Comparison of ENCODE assay signal across 21 cellular contexts in the genomic region with DNA sequence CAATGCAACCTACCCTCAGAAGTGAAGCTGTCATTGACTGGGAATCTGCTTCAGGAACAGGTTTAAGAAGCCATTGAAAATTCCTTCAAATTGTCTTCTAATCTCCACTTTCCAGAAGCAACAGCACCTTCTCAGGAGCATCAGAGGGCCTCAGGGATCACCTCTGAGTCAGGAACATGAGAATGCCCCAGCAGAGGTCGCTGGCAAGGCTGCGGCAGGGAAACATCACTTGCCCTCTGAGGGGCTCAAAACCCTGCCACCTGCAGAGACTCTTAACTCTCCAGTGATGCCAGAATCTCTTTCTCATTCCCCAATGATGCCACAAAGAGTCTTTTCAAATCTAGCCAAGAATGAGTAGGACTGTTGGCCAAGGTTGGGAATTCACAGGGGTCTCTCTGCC. TPM values are rescaled to one million over a fixed set of nuclear protein-coding genes. Genes with fewer than 3 reads are reported as not detected.
A peak's percentile ranks its signal among the peaks of the same experiment; 100 is the strongest.
DNase-seq lines count a peak whose midpoint lies in the region; ATAC-seq and TF ChIP-seq lines count a peak whose summit lies in the region.
"Had no signal": no experiment of that assay in that cellular context is flagged by ENCODE, and none has a peak within 500 bp of the region (broad histone marks: within the 10 kb centered on the region; RNA-seq: fewer than 3 reads in every experiment).

No MANE protein-coding gene starts in this region.

- TF ChIP-seq POLR2A in thyroid gland (IDR thresholded peaks at IDR 0.05) = no peak

- no peaks in the 10 kb centered on the region for H3K9me3 Mint-ChIP-seq in WTC11

- peaks cover 16% of the 10 kb centered on the region for H3K27me3 Mint-ChIP-seq in WTC11 (ENCODE audit: low read depth)

- peak overlapping the region in 2 of 3 donors; percentile 16 to 66 for H3K27ac ChIP-seq in thyroid gland
- H3K27ac ChIP-seq: 22Rv1, BLaER1, HL-60 had no signal

- no peak overlapping the region for H3K27ac Mint-ChIP-seq in WTC11
- H3K27ac Mint-ChIP-seq: CD14-positive monocyte had no signal

- no peaks in the 10 kb centered on the region for H3K36me3 ChIP-seq in thyroid gland
- H3K36me3 ChIP-seq: BLaER1 had no signal

- no peaks in the 10 kb centered on the region for H3K27me3 ChIP-seq in thyroid gland
- H3K27me3 ChIP-seq: BLaER1 had no signal

- DNase-seq in WTC11 (ENCODE audit: low spot score) = no peak
- peak; percentile 18 for DNase-seq in iPS-NIHi11 (ENCODE audit: low spot score)
- DNase-seq in thyroid gland = no peak
- no peak for DNase-seq in GM19240 (ENCODE audit: insufficient read length, low spot score)
- DNase-seq in GM03348 (ENCODE audit: low spot score) = no peak
- DNase-seq: CD4-positive, alpha-beta memory T cell; DMS153; DMS79; GDM1; HCEC 1CT had no signal

- H3K4me3 ChIP-seq in thyroid gland (replicated peaks in 1 of 3) = no peak overlapping the region
- H3K4me3 ChIP-seq: BLaER1, GM12878 had no signal

- TF ChIP-seq CTCF in GM12872 (IDR thresholded peaks at IDR 0.05; ENCODE audit: insufficient read depth, low read depth, low read length) = 0 out of 3 replicates have a peak, but pooled peaks have one; percentile 3
- no peak for TF ChIP-seq CTCF in WTC11 (IDR thresholded peaks at IDR 0.05)
- TF ChIP-seq CTCF in thyroid gland (IDR thresholded peaks at IDR 0.05) = no peak

- H3K36me3 Mint-ChIP-seq in WTC11 = no peaks in the 10 kb centered on the region
- H3K36me3 Mint-ChIP-seq: CD14-positive monocyte; CD4-positive, alpha-beta memory T cell had no signal

- H3K9me3 ChIP-seq in thyroid gland = no peaks in the 10 kb centered on the region
- H3K9me3 ChIP-seq: BLaER1 had no signal

- peaks cover 9% of the 10 kb centered on the region for H3K4me1 Mint-ChIP-seq in WTC11

- no peak overlapping the region for H3K4me3 Mint-ChIP-seq in WTC11
- H3K4me3 Mint-ChIP-seq: CD14-positive monocyte; CD4-positive, alpha-beta memory T cell had no signal

- ATAC-seq in WTC11 = peak; percentile 71
- no peak for ATAC-seq in GM19467 (IDR thresholded peaks at IDR 0.05; ENCODE audit: unreplicated experiment)
- ATAC-seq: GM12878 had no signal

- intact Hi-C loops in thyroid gland (cut with DNase I) = no loop called here

- peaks cover 12 to 14% of the 10 kb centered on the region in 2 donors for H3K4me1 ChIP-seq in thyroid gland

- POLR2A ChIA-PET in WTC11 (lab: Charles Lee) = no interaction called here

- 61 to 69% methylated on average over 2 of the region's 2 CpGs for WGBS in thyroid gland, 2 donors

- CTCF ChIA-PET in WTC11 (lab: Charles Lee) = interaction anchor here (0.7 to 2.4 kb wide), 6 partner anchors 9 to 355 kb away, joined by 4 to 18 read pairs (median 4); partner anchors contain the start of gene FRMPD2

TF ChIP-seq in WTC11, 78 proteins besides CTCF, POLR2A, EP300 and RAD21:
- no peak for TF ChIP-seq AR (CRISPR knock-in tag; IDR thresholded peaks at IDR 0.05)
- TF ChIP-seq ZNF317 (CRISPR knock-in tag; IDR thresholded peaks at IDR 0.05; ENCODE audit: borderline replicate concordance, low read depth) = no peak
- TF ChIP-seq, protein P1, sequence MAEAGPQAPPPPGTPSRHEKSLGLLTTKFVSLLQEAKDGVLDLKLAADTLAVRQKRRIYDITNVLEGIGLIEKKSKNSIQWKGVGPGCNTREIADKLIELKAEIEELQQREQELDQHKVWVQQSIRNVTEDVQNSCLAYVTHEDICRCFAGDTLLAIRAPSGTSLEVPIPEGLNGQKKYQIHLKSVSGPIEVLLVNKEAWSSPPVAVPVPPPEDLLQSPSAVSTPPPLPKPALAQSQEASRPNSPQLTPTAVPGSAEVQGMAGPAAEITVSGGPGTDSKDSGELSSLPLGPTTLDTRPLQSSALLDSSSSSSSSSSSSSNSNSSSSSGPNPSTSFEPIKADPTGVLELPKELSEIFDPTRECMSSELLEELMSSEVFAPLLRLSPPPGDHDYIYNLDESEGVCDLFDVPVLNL (CRISPR knock-in tag; IDR thresholded peaks at IDR 0.05; ENCODE audit: borderline replicate concordance, low read depth) = no peak
- TF ChIP-seq KAT7 (CRISPR knock-in tag; IDR thresholded peaks at IDR 0.05; ENCODE audit: borderline replicate concordance) = no peak
- TF ChIP-seq, protein P2, sequence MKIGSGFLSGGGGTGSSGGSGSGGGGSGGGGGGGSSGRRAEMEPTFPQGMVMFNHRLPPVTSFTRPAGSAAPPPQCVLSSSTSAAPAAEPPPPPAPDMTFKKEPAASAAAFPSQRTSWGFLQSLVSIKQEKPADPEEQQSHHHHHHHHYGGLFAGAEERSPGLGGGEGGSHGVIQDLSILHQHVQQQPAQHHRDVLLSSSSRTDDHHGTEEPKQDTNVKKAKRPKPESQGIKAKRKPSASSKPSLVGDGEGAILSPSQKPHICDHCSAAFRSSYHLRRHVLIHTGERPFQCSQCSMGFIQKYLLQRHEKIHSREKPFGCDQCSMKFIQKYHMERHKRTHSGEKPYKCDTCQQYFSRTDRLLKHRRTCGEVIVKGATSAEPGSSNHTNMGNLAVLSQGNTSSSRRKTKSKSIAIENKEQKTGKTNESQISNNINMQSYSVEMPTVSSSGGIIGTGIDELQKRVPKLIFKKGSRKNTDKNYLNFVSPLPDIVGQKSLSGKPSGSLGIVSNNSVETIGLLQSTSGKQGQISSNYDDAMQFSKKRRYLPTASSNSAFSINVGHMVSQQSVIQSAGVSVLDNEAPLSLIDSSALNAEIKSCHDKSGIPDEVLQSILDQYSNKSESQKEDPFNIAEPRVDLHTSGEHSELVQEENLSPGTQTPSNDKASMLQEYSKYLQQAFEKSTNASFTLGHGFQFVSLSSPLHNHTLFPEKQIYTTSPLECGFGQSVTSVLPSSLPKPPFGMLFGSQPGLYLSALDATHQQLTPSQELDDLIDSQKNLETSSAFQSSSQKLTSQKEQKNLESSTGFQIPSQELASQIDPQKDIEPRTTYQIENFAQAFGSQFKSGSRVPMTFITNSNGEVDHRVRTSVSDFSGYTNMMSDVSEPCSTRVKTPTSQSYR (CRISPR knock-in tag; IDR thresholded peaks at IDR 0.05) = no peak
- TF ChIP-seq ZNF138 (CRISPR knock-in tag; conservative IDR thresholded peaks at IDR 0.05) = no peak
- no peak for TF ChIP-seq ZNF263 (CRISPR knock-in tag; IDR thresholded peaks at IDR 0.05; ENCODE audit: low read depth)
- TF ChIP-seq TP53 (CRISPR knock-in tag; IDR thresholded peaks at IDR 0.05) = no peak
- no peak for TF ChIP-seq ZNF671 (CRISPR knock-in tag; IDR thresholded peaks at IDR 0.05)
- no peak for TF ChIP-seq ZNF232 (CRISPR knock-in tag; IDR thresholded peaks at IDR 0.05)
- TF ChIP-seq MXD4 (CRISPR knock-in tag; IDR thresholded peaks at IDR 0.05; ENCODE audit: borderline replicate concordance) = no peak
- no peak for TF ChIP-seq E2F5 (CRISPR knock-in tag; IDR thresholded peaks at IDR 0.05)

RNA-seq across cellular contexts. Expression of gene MAPK8, which starts 5.9 kb away (rescaled TPM):
- total RNA-seq in WTC11 (2021) (52.9 to 58.7 TPM (median 56.6 TPM) in 3 replicates), thyroid gland (100 to 1,000 TPM in 2 of 4 donors, 10 to 100 TPM in 2; 76.2 to 165 (median 99.0) TPM)

RNA-seq across cellular contexts. Expression of gene FRMPD2, which starts 26.1 kb away (rescaled TPM):
- 0.73 to 1.3 TPM (median 1.1 TPM) in 3 replicates for total RNA-seq in WTC11 (2021)
- 1 to 10 TPM in 2 of 4 donors, under 1 TPM in 2; 0.50 to 4.4 (median 0.96) TPM for total RNA-seq in thyroid gland
- total RNA-seq: A673; CD4-positive, alpha-beta memory T cell; Daoy; H4; HT1080 had no signal
